In genomic region chr11:62621567-62622470, GRCh38 we compare ENCODE assay signal across 1 cellular context.
TF ChIP-seq lines count a peak whose summit lies in the region.

B3GAT3 (minus strand) TSS chr11:62621986; CDS start chr11:62621947, 39 bp downstream.

TF ChIP-seq in HepG2, 621 proteins besides CTCF, POLR2A, EP300 and RAD21 (continued from another document and continues in another):
- TF ChIP-seq ZNF766 (CRISPR knock-in tag; IDR thresholded peaks at IDR 0.05; ENCODE audit: borderline replicate concordance) = peak; percentile 69; the same call in 1 of the 2 replicates
- TF ChIP-seq RARA (CRISPR knock-in tag; IDR thresholded peaks at IDR 0.05) = peak; percentile 44; the same call in 1 of the 2 replicates
- TF ChIP-seq, protein P1, sequence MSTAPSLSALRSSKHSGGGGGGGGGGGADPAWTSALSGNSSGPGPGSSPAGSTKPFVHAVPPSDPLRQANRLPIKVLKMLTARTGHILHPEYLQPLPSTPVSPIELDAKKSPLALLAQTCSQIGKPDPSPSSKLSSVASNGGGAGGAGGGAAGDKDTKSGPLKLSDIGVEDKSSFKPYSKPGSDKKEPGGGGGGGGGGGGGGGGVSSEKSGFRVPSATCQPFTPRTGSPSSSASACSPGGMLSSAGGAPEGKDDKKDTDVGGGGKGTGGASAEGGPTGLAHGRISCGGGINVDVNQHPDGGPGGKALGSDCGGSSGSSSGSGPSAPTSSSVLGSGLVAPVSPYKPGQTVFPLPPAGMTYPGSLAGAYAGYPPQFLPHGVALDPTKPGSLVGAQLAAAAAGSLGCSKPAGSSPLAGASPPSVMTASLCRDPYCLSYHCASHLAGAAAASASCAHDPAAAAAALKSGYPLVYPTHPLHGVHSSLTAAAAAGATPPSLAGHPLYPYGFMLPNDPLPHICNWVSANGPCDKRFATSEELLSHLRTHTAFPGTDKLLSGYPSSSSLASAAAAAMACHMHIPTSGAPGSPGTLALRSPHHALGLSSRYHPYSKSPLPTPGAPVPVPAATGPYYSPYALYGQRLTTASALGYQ (CRISPR knock-in tag; IDR thresholded peaks at IDR 0.05) = peak; percentile 81
- TF ChIP-seq HIVEP1 (CRISPR knock-in tag; IDR thresholded peaks at IDR 0.05) = peak; percentile 90
- no peak for TF ChIP-seq ZNF101 (CRISPR knock-in tag; IDR thresholded peaks at IDR 0.05; ENCODE audit: borderline replicate concordance, low read depth)
- TF ChIP-seq AGO1 (IDR thresholded peaks at IDR 0.05; ENCODE audit: low read depth, low read length, poor library complexity, severe bottlenecking) = peak; percentile 95
- TF ChIP-seq, protein P2, sequence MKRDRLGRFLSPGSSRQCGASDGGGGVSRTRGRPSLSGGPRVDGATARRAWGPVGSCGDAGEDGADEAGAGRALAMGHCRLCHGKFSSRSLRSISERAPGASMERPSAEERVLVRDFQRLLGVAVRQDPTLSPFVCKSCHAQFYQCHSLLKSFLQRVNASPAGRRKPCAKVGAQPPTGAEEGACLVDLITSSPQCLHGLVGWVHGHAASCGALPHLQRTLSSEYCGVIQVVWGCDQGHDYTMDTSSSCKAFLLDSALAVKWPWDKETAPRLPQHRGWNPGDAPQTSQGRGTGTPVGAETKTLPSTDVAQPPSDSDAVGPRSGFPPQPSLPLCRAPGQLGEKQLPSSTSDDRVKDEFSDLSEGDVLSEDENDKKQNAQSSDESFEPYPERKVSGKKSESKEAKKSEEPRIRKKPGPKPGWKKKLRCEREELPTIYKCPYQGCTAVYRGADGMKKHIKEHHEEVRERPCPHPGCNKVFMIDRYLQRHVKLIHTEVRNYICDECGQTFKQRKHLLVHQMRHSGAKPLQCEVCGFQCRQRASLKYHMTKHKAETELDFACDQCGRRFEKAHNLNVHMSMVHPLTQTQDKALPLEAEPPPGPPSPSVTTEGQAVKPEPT (CRISPR knock-in tag; IDR thresholded peaks at IDR 0.05; ENCODE audit: low read depth) = no peak
- TF ChIP-seq, protein P3, sequence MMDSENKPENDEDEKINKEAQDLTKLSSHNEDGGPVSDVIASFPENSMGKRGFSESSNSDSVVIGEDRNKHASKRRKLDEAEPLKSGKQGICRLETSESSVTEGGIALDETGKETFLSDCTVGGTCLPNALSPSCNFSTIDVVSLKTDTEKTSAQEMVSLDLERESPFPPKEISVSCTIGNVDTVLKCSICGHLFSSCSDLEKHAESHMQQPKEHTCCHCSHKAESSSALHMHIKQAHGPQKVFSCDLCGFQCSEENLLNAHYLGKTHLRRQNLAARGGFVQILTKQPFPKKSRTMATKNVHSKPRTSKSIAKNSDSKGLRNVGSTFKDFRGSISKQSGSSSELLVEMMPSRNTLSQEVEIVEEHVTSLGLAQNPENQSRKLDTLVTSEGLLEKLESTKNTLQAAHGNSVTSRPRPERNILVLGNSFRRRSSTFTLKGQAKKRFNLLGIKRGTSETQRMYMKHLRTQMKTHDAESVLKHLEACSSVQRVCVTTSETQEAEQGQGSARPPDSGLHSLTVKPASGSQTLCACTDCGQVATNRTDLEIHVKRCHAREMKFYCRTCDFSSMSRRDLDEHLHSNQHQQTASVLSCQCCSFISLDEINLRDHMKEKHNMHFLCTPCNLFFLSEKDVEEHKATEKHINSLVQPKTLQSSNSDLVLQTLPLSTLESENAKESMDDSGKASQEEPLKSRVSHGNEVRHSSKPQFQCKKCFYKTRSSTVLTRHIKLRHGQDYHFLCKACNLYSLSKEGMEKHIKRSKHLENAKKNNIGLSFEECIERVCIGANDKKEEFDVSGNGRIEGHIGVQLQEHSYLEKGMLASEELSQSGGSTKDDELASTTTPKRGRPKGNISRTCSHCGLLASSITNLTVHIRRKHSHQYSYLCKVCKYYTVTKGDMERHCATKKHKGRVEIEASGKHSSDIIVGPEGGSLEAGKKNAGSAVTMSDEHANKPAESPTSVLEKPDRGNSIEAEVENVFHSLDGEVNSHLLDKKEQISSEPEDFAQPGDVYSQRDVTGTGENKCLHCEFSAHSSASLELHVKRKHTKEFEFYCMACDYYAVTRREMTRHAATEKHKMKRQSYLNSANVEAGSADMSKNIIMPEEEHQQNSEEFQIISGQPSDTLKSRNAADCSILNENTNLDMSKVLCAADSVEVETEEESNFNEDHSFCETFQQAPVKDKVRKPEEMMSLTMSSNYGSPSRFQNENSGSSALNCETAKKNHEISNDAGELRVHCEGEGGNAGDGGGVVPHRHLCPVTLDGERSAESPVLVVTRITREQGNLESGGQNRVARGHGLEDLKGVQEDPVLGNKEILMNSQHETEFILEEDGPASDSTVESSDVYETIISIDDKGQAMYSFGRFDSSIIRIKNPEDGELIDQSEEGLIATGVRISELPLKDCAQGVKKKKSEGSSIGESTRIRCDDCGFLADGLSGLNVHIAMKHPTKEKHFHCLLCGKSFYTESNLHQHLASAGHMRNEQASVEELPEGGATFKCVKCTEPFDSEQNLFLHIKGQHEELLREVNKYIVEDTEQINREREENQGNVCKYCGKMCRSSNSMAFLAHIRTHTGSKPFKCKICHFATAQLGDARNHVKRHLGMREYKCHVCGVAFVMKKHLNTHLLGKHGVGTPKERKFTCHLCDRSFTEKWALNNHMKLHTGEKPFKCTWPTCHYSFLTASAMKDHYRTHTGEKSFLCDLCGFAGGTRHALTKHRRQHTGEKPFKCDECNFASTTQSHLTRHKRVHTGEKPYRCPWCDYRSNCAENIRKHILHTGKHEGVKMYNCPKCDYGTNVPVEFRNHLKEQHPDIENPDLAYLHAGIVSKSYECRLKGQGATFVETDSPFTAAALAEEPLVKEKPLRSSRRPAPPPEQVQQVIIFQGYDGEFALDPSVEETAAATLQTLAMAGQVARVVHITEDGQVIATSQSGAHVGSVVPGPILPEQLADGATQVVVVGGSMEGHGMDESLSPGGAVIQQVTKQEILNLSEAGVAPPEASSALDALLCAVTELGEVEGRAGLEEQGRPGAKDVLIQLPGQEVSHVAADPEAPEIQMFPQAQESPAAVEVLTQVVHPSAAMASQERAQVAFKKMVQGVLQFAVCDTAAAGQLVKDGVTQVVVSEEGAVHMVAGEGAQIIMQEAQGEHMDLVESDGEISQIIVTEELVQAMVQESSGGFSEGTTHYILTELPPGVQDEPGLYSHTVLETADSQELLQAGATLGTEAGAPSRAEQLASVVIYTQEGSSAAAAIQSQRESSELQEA (CRISPR knock-in tag; IDR thresholded peaks at IDR 0.05; ENCODE audit: not compliant biosample characterization) = no peak
- TF ChIP-seq CEBPZ (IDR thresholded peaks at IDR 0.05; ENCODE audit: low read length) = no peak
- TF ChIP-seq SRSF4 (IDR thresholded peaks at IDR 0.05; ENCODE audit: low read depth, low read length, poor library complexity, severe bottlenecking) = no peak
- TF ChIP-seq SETDB1 (CRISPR knock-in tag; IDR thresholded peaks at IDR 0.05; ENCODE audit: borderline replicate concordance) = no peak
- TF ChIP-seq ZBTB1 (CRISPR knock-in tag; IDR thresholded peaks at IDR 0.05; ENCODE audit: borderline replicate concordance) = no peak
- peak; percentile 96 for TF ChIP-seq HOXA3 (CRISPR knock-in tag; IDR thresholded peaks at IDR 0.05)
- peak; percentile 66 for TF ChIP-seq PHF8 (CRISPR knock-in tag; IDR thresholded peaks at IDR 0.05)
- TF ChIP-seq ATF1 (CRISPR knock-in tag; IDR thresholded peaks at IDR 0.05) = peak; percentile 92
- no peak for TF ChIP-seq SKI (IDR thresholded peaks at IDR 0.05; ENCODE audit: partially characterized antibody)
- peak; percentile 47; the same call in 1 of the 2 replicates for TF ChIP-seq PRDM15 (CRISPR knock-in tag; IDR thresholded peaks at IDR 0.05)
- TF ChIP-seq, protein P4, sequence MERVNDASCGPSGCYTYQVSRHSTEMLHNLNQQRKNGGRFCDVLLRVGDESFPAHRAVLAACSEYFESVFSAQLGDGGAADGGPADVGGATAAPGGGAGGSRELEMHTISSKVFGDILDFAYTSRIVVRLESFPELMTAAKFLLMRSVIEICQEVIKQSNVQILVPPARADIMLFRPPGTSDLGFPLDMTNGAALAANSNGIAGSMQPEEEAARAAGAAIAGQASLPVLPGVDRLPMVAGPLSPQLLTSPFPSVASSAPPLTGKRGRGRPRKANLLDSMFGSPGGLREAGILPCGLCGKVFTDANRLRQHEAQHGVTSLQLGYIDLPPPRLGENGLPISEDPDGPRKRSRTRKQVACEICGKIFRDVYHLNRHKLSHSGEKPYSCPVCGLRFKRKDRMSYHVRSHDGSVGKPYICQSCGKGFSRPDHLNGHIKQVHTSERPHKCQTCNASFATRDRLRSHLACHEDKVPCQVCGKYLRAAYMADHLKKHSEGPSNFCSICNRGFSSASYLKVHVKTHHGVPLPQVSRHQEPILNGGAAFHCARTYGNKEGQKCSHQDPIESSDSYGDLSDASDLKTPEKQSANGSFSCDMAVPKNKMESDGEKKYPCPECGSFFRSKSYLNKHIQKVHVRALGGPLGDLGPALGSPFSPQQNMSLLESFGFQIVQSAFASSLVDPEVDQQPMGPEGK (CRISPR knock-in tag; IDR thresholded peaks at IDR 0.05) = peak; percentile 83
- TF ChIP-seq ZNF10 (CRISPR knock-in tag; IDR thresholded peaks at IDR 0.05; ENCODE audit: borderline replicate concordance, low read depth) = no peak
- no peak for TF ChIP-seq PTBP1 (IDR thresholded peaks at IDR 0.05; ENCODE audit: low read depth, low read length, poor library complexity, severe bottlenecking)
- TF ChIP-seq KMT2A (CRISPR knock-in tag; IDR thresholded peaks at IDR 0.05) = peak; percentile 57; the same call in 1 of the 2 replicates
- no peak for TF ChIP-seq NR3C1 (CRISPR knock-in tag; IDR thresholded peaks at IDR 0.05)
- no peak for TF ChIP-seq ZNF207 (IDR thresholded peaks at IDR 0.05; ENCODE audit: borderline replicate concordance)
- TF ChIP-seq ZSCAN25 (CRISPR knock-in tag; IDR thresholded peaks at IDR 0.05) = 0 out of 2 replicates have a peak, but pooled peaks have one; percentile 72
- peak; percentile 88 for TF ChIP-seq TOPORS (CRISPR knock-in tag; IDR thresholded peaks at IDR 0.05)
- peak; percentile 58 for TF ChIP-seq SRSF1 (optimal IDR thresholded peaks at IDR 0.05; ENCODE audit: low read depth, low read length)
- no peak for TF ChIP-seq RAD51 (IDR thresholded peaks at IDR 0.05; ENCODE audit: borderline replicate concordance)
- peak; percentile 79; the same call in 1 of the 2 replicates for TF ChIP-seq ZNF256 (CRISPR knock-in tag; conservative IDR thresholded peaks at IDR 0.05)
- no peak for TF ChIP-seq MTF1 (CRISPR knock-in tag; IDR thresholded peaks at IDR 0.05)
